Comparison of ENCODE assay signal across 1 cellular context in genomic region chr17:42521036-42521435, GRCh38.
TF ChIP-seq lines count a peak whose summit lies in the region.

No MANE protein-coding gene starts in this region.

TF ChIP-seq in A549, 52 proteins besides CTCF, POLR2A, EP300 and RAD21:
- TF ChIP-seq PHF8 (IDR thresholded peaks at IDR 0.05; ENCODE audit: borderline replicate concordance, low read depth) (no peak), RFX5 (IDR thresholded peaks at IDR 0.05) (no peak), FOXS1 (CRISPR knock-in tag; IDR thresholded peaks at IDR 0.05) (no peak), HDAC2 (IDR thresholded peaks at IDR 0.05) (no peak), USF2 (IDR thresholded peaks at IDR 0.05) (no peak), ZFP36 (IDR thresholded peaks at IDR 0.05; ENCODE audit: borderline replicate concordance, partially characterized antibody) (no peak), TP53 (CRISPR knock-in tag; IDR thresholded peaks at IDR 0.05) (no peak), EHMT2 (IDR thresholded peaks at IDR 0.05; ENCODE audit: low read depth) (no peak), BCL3 (IDR thresholded peaks at IDR 0.05) (no peak), ZNF302 (CRISPR knock-in tag; IDR thresholded peaks at IDR 0.05) (no peak), HOXB5 (CRISPR knock-in tag; IDR thresholded peaks at IDR 0.05) (no peak), TFCP2L1 (CRISPR knock-in tag; IDR thresholded peaks at IDR 0.05) (no peak), MAFK (IDR thresholded peaks at IDR 0.05; ENCODE audit: partially characterized antibody) (no peak)
